Comparison of ENCODE assay signal across 1 cellular context in the genomic region with DNA sequence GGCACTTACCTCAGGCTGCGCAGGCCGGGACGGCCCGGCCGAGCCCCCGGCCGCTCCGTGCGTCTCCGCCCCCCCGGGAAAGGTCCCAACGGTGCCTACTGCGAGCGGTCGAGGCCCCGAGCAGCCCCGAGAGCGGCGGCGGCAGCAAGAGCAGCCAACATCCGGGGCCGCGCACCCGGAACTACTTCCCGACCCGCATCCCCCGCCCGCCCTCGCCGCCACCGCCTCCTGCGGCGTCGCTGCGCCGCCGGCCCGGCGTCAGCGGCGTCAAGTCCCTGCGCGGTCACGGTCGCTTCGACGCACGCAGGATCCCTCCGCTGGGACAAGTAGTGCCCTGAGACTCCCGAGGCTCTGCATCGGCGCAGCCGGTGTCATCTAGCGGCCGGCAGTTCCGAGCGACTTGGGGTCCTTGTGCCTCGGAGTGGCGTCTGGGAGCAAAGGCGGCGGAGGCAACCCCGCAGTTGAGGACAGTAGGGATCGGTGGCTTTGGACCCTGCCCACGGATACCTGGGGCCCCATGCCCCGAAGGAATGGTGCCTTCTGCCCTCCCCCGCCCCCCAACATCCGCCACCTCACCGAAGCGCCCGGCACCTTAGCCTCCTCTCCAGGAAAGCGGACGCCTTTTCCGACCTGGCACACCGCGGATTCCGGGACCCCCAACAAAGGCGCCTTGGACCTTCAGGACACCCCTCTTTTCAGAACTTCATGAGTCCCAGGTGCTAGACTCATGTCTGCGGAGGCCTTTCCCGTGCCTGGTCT.
TF ChIP-seq lines count a peak whose summit lies in the region.

A gene (minus strand): TSS at position 186 of the 759 bp plus-strand sequence. CDS start 24,142 bp downstream, outside the sequence.

TF ChIP-seq in IMR-90, 13 proteins besides CTCF, POLR2A, EP300 and RAD21 (continued from another document):
- TF ChIP-seq, protein P1, sequence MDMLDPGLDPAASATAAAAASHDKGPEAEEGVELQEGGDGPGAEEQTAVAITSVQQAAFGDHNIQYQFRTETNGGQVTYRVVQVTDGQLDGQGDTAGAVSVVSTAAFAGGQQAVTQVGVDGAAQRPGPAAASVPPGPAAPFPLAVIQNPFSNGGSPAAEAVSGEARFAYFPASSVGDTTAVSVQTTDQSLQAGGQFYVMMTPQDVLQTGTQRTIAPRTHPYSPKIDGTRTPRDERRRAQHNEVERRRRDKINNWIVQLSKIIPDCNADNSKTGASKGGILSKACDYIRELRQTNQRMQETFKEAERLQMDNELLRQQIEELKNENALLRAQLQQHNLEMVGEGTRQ (IDR thresholded peaks at IDR 0.05; ENCODE audit: low read depth, low read length), result 0 out of 2 replicates have a peak, but pooled peaks have one; percentile 45
- peak; percentile 48; the same call in 1 of the 2 replicates for TF ChIP-seq NFE2L2 (IDR thresholded peaks at IDR 0.05; ENCODE audit: low read depth, low read length)
- TF ChIP-seq CEBPB (IDR thresholded peaks at IDR 0.05; ENCODE audit: low read depth, low read length), result no peak
- TF ChIP-seq CHD1 (IDR thresholded peaks at IDR 0.05; ENCODE audit: low read depth, low read length), result no peak; the same call in 1 of the 2 replicates
- TF ChIP-seq BHLHE40 (IDR thresholded peaks at IDR 0.05; ENCODE audit: low read depth, low read length), result peak; percentile 95
- TF ChIP-seq SMC3 (IDR thresholded peaks at IDR 0.05; ENCODE audit: low read depth, low read length), result peak; percentile 26
- no peak for TF ChIP-seq MXI1 (IDR thresholded peaks at IDR 0.05; ENCODE audit: borderline replicate concordance, low read depth, low read length)
- TF ChIP-seq, protein P2, sequence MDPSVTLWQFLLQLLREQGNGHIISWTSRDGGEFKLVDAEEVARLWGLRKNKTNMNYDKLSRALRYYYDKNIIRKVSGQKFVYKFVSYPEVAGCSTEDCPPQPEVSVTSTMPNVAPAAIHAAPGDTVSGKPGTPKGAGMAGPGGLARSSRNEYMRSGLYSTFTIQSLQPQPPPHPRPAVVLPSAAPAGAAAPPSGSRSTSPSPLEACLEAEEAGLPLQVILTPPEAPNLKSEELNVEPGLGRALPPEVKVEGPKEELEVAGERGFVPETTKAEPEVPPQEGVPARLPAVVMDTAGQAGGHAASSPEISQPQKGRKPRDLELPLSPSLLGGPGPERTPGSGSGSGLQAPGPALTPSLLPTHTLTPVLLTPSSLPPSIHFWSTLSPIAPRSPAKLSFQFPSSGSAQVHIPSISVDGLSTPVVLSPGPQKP (IDR thresholded peaks at IDR 0.05; ENCODE audit: borderline replicate concordance, low read depth, low read length), result no peak
- TF ChIP-seq MAFK (IDR thresholded peaks at IDR 0.05; ENCODE audit: low read depth, low read length), result no peak
